Comparison of ENCODE assay signal across 29 cellular contexts in the genomic region with DNA sequence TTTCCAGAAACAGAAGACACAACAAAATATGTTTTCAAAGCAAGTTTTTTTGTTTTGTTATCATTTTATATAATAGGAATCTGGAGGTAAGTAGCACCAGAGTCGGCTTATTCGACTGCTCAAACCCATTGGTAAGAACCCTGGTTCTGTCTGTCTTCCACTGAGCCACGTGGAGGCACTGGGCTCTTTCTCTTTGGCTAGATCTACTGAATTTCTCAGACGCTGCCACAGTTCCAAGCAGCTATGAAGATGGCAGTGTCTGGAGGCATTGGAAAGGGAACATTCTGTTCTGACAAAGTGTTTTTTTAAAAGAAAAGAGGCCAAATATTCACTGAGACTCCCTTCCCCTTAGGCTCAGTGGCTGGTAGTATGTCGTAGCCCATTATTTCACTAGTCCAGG.
"Had no signal": no experiment of that assay in that cellular context is flagged by ENCODE, and none has a peak within 500 bp of the region (broad histone marks: within the 10 kb centered on the region; RNA-seq: fewer than 3 reads in every experiment).

No MANE protein-coding gene starts in this region.

- H3K4me3 ChIP-seq: body of pancreas, cardiac muscle cell, left ventricle myocardium inferior, lung, skin epidermis, thoracic aorta had no signal

- H3K36me3 Mint-ChIP-seq: activated naive CD4-positive, alpha-beta T cell treated with anti-CD3 and anti-CD28 coated beads, Interleukin-2, amount 50 U/mL, for 24 hours; stimulated activated effector memory CD8-positive, alpha-beta T cell treated with anti-CD3 and anti-CD28 coated beads, Interleukin-12 subunit alpha, Interleukin-12 subunit beta, amount 100 ng/mL, for 72 hours; WTC11 had no signal

- H3K9me3 ChIP-seq: body of pancreas, left ventricle myocardium inferior, neutrophil, thoracic aorta had no signal

- H3K27ac ChIP-seq: body of pancreas, cardiac muscle cell, foreskin keratinocyte, left ventricle myocardium inferior, neutrophil, skin epidermis had no signal

- DNase-seq: activated CD4-positive, alpha-beta memory T cell treated with anti-CD3 and anti-CD28 coated beads, Interleukin-2, amount 10 ng/mL, durations not matched to agents 7 days and 5 days; activated CD4-positive, alpha-beta T cell treated with anti-CD3 and anti-CD28 coated beads for 1 hour; activated CD4-positive, alpha-beta T cell treated with anti-CD3 and anti-CD28 coated beads, Interleukin-2, amount 10 ng/mL, durations not matched to agents 7 days and 5 days; activated CD8-positive, alpha-beta memory T cell treated with anti-CD3 and anti-CD28 coated beads, Interleukin-2, amount 50 U/mL, for 48 hours; activated gamma-delta T cell treated with Interleukin-2 at 50 U/mL for 16 hours; activated T-cell treated with anti-CD3 and anti-CD28 coated beads, Interleukin-2, amount 50 U/mL, for 4 hours; body of pancreas; endodermal cell; foreskin keratinocyte; left ventricle myocardium inferior; nephron progenitor cell; retina; stimulated activated CD4-positive, alpha-beta T cell treated with anti-CD3 and anti-CD28 coated beads, Interleukin-12 subunit alpha, Interleukin-12 subunit beta, amount 100 ng/mL, for 4 hours; stimulated activated CD4-positive, alpha-beta T cell treated with anti-CD3 and anti-CD28 coated beads, Interleukin-4, amount 100 ng/mL, for 1 hour; SW 1271; T-helper 9 cell; trophoblast cell had no signal

- H3K4me3 Mint-ChIP-seq: activated CD4-positive, alpha-beta memory T cell treated with anti-CD3 and anti-CD28 coated beads, Interleukin-2, amount 10 ng/mL, durations not matched to agents 7 days and 5 days; activated CD4-positive, alpha-beta T cell treated with anti-CD3 and anti-CD28 coated beads, Interleukin-2, amount 10 ng/mL, durations not matched to agents 7 days and 5 days; activated naive CD4-positive, alpha-beta T cell treated with anti-CD3 and anti-CD28 coated beads, Interleukin-2, amount 50 U/mL, for 24 hours; activated T-cell treated with anti-CD3 and anti-CD28 coated beads, Interleukin-2, amount 50 U/mL, for 4 hours; activated T-helper 17 cell treated with anti-CD3 and anti-CD28 coated beads, Interleukin-2, amount 50 U/mL, for 72 hours; endodermal cell; nephron progenitor cell; stimulated activated effector memory CD8-positive, alpha-beta T cell treated with anti-CD3 and anti-CD28 coated beads, Interleukin-12 subunit alpha, Interleukin-12 subunit beta, amount 100 ng/mL, for 72 hours; stimulated activated naive CD8-positive, alpha-beta T cell treated with anti-CD3 and anti-CD28 coated beads, Interleukin-15, Interleukin-2, amounts not matched to agents 100 ng/mL and 50 ng/mL, for 24 hours; T-helper 1 cell treated with Interleukin-12 subunit alpha and Interleukin-12 subunit beta and Interleukin-4 antibody, amounts not matched to agents 30 μg/mL and 1 μg/mL, for 36 hours; WTC11 had no signal

- H3K36me3 ChIP-seq: cardiac muscle cell, left ventricle myocardium inferior, neutrophil, thoracic aorta had no signal

- H3K27ac Mint-ChIP-seq: activated CD4-positive, alpha-beta memory T cell treated with anti-CD3 and anti-CD28 coated beads, Interleukin-2, amount 10 ng/mL, durations not matched to agents 7 days and 5 days; activated CD4-positive, alpha-beta T cell treated with anti-CD3 and anti-CD28 coated beads, Interleukin-2, amount 10 ng/mL, durations not matched to agents 7 days and 5 days; activated naive CD4-positive, alpha-beta T cell treated with anti-CD3 and anti-CD28 coated beads, Interleukin-2, amount 50 U/mL, for 24 hours; activated T-helper 17 cell treated with anti-CD3 and anti-CD28 coated beads, Interleukin-2, amount 50 U/mL, for 72 hours; endodermal cell; nephron progenitor cell; progenitor cell of endocrine pancreas; stimulated activated effector memory CD8-positive, alpha-beta T cell treated with anti-CD3 and anti-CD28 coated beads, Interleukin-12 subunit alpha, Interleukin-12 subunit beta, amount 100 ng/mL, for 72 hours; stimulated activated naive CD8-positive, alpha-beta T cell treated with anti-CD3 and anti-CD28 coated beads, Interleukin-15, Interleukin-2, amounts not matched to agents 100 ng/mL and 50 ng/mL, for 24 hours; T-helper 1 cell treated with Interleukin-12 subunit alpha and Interleukin-12 subunit beta and Interleukin-4 antibody, amounts not matched to agents 30 μg/mL and 1 μg/mL, for 36 hours; WTC11 had no signal

- H3K27me3 Mint-ChIP-seq: activated CD4-positive, alpha-beta memory T cell treated with anti-CD3 and anti-CD28 coated beads, Interleukin-2, amount 10 ng/mL, durations not matched to agents 7 days and 5 days; activated CD4-positive, alpha-beta T cell treated with anti-CD3 and anti-CD28 coated beads, Interleukin-2, amount 10 ng/mL, durations not matched to agents 7 days and 5 days; activated naive CD4-positive, alpha-beta T cell treated with anti-CD3 and anti-CD28 coated beads, Interleukin-2, amount 50 U/mL, for 24 hours; activated T-helper 17 cell treated with anti-CD3 and anti-CD28 coated beads, Interleukin-2, amount 50 U/mL, for 72 hours; progenitor cell of endocrine pancreas; stimulated activated naive CD8-positive, alpha-beta T cell treated with anti-CD3 and anti-CD28 coated beads, Interleukin-15, Interleukin-2, amounts not matched to agents 100 ng/mL and 50 ng/mL, for 24 hours had no signal

- H3K4me1 ChIP-seq: body of pancreas, foreskin keratinocyte, left ventricle myocardium inferior had no signal

- H3K9me3 Mint-ChIP-seq: activated CD4-positive, alpha-beta memory T cell treated with anti-CD3 and anti-CD28 coated beads, Interleukin-2, amount 10 ng/mL, durations not matched to agents 7 days and 5 days; activated CD4-positive, alpha-beta T cell treated with anti-CD3 and anti-CD28 coated beads, Interleukin-2, amount 10 ng/mL, durations not matched to agents 7 days and 5 days; activated naive CD4-positive, alpha-beta T cell treated with anti-CD3 and anti-CD28 coated beads, Interleukin-2, amount 50 U/mL, for 24 hours; activated T-cell treated with anti-CD3 and anti-CD28 coated beads, Interleukin-2, amount 50 U/mL, for 4 hours; endodermal cell; nephron progenitor cell; stimulated activated naive CD8-positive, alpha-beta T cell treated with anti-CD3 and anti-CD28 coated beads, Interleukin-15, Interleukin-2, amounts not matched to agents 100 ng/mL and 50 ng/mL, for 24 hours; T-helper 1 cell treated with Interleukin-12 subunit alpha and Interleukin-12 subunit beta and Interleukin-4 antibody, amounts not matched to agents 30 μg/mL and 1 μg/mL, for 36 hours; WTC11 had no signal

- H3K4me1 Mint-ChIP-seq: activated CD4-positive, alpha-beta memory T cell treated with anti-CD3 and anti-CD28 coated beads, Interleukin-2, amount 10 ng/mL, durations not matched to agents 7 days and 5 days; activated CD4-positive, alpha-beta T cell treated with anti-CD3 and anti-CD28 coated beads, Interleukin-2, amount 10 ng/mL, durations not matched to agents 7 days and 5 days; activated naive CD4-positive, alpha-beta T cell treated with anti-CD3 and anti-CD28 coated beads, Interleukin-2, amount 50 U/mL, for 24 hours; activated T-helper 17 cell treated with anti-CD3 and anti-CD28 coated beads, Interleukin-2, amount 50 U/mL, for 72 hours; endodermal cell; stimulated activated effector memory CD8-positive, alpha-beta T cell treated with anti-CD3 and anti-CD28 coated beads, Interleukin-12 subunit alpha, Interleukin-12 subunit beta, amount 100 ng/mL, for 72 hours had no signal

- H3K27me3 ChIP-seq: body of pancreas, cardiac muscle cell, foreskin keratinocyte, neutrophil had no signal
